Comparison of ENCODE assay signal across 10 cellular contexts in genomic region chr7:123824754-123825067, GRCh38. TPM values are rescaled to one million over a fixed set of nuclear protein-coding genes. Genes with fewer than 3 reads are reported as not detected.
A peak's percentile ranks its signal among the peaks of the same experiment; 100 is the strongest.
DNase-seq lines count a peak whose midpoint lies in the region; ATAC-seq lines count a peak whose summit lies in the region.
"Had no signal": no experiment of that assay in that cellular context is flagged by ENCODE, and none has a peak within 500 bp of the region (broad histone marks: within the 10 kb centered on the region; RNA-seq: fewer than 3 reads in every experiment).

No MANE protein-coding gene starts in this region.

- H3K27me3 Mint-ChIP-seq in activated T-helper 17 cell treated with anti-CD3 and anti-CD28 coated beads, Interleukin-2, amount 50 U/mL, for 72 hours, result peaks cover 22% of the 10 kb centered on the region

- H3K27ac ChIP-seq in caudate nucleus (ENCODE audit: low read depth, low read length), result no peak overlapping the region
- H3K27ac ChIP-seq: cardiac muscle cell, parathyroid adenoma had no signal

- no peaks in the 10 kb centered on the region for H3K9me3 Mint-ChIP-seq in activated T-helper 17 cell treated with anti-CD3 and anti-CD28 coated beads, Interleukin-2, amount 50 U/mL, for 72 hours

- peak overlapping the region; percentile 51 for H3K4me3 Mint-ChIP-seq in activated T-helper 17 cell treated with anti-CD3 and anti-CD28 coated beads, Interleukin-2, amount 50 U/mL, for 72 hours

- H3K36me3 Mint-ChIP-seq in activated T-helper 17 cell treated with anti-CD3 and anti-CD28 coated beads, Interleukin-2, amount 50 U/mL, for 72 hours (ENCODE audit: low read depth), result no peaks in the 10 kb centered on the region

- H3K27ac Mint-ChIP-seq in activated T-helper 17 cell treated with anti-CD3 and anti-CD28 coated beads, Interleukin-2, amount 50 U/mL, for 72 hours, result peak overlapping the region; percentile 2

- peaks cover 9% of the 10 kb centered on the region for H3K4me1 Mint-ChIP-seq in activated T-helper 17 cell treated with anti-CD3 and anti-CD28 coated beads, Interleukin-2, amount 50 U/mL, for 72 hours

- peak; percentile 40 for ATAC-seq in GM19455 (IDR thresholded peaks at IDR 0.05; ENCODE audit: unreplicated experiment)
- peak; percentile 38 for ATAC-seq in HG03432 (IDR thresholded peaks at IDR 0.05; ENCODE audit: unreplicated experiment)
- ATAC-seq in activated T-helper 17 cell treated with anti-CD3 and anti-CD28 coated beads, Interleukin-2, amount 50 U/mL, for 72 hours (replicated peaks), result no peak

- peak; percentile 96 for DNase-seq in DMS53 (lab: John Stamatoyannopoulos, UW)
- no peak for DNase-seq in stimulated activated CD4-positive, alpha-beta T cell treated with anti-CD3 and anti-CD28 coated beads, Interleukin-12 subunit alpha, Interleukin-12 subunit beta, amount 100 ng/mL, for 4 hours
- no peak for DNase-seq in caudate nucleus (lab: John Stamatoyannopoulos, UW)
- DNase-seq in DMS 273 (lab: John Stamatoyannopoulos, UW; ENCODE audit: unreplicated experiment), result no peak
- no peak for DNase-seq in islet precursor cell

RNA-seq across cellular contexts. Expression of gene HYAL4, which starts 20.3 kb away (rescaled TPM):
- total RNA-seq in activated T-helper 17 cell treated with anti-CD3 and anti-CD28 coated beads, Interleukin-2, amount 50 U/mL, for 72 hours, result not detected
- total RNA-seq: cardiac muscle cell had no signal
